In genomic region chr3:156509209-156510174, GRCh38 we compare ENCODE assay signal across 9 cellular contexts. TPM values are rescaled to one million over a fixed set of nuclear protein-coding genes. Genes with fewer than 3 reads are reported as not detected.
DNase-seq lines count a peak whose midpoint lies in the region; ATAC-seq and TF ChIP-seq lines count a peak whose summit lies in the region.
"Had no signal": no experiment of that assay in that cellular context is flagged by ENCODE, and none has a peak within 500 bp of the region (broad histone marks: within the 10 kb centered on the region; RNA-seq: fewer than 3 reads in every experiment).

No MANE protein-coding gene starts in this region.

- BruUV-seq in Caco-2 (replicated peaks; lab: Mats Ljungman, UMichigan): no TSS peak

- H3K9me3 ChIP-seq in Caco-2: no peaks in the 10 kb centered on the region
- no peaks in the 10 kb centered on the region for H3K9me3 ChIP-seq in body of pancreas
- no peaks in the 10 kb centered on the region for H3K9me3 ChIP-seq in testis

- 48 to 55% methylated on average over 5 of the region's 5 CpGs for WGBS in body of pancreas, 2 donors
- 65 to 75% methylated on average over 5 of the region's 5 CpGs for WGBS in testis, 2 donors

- H3K27me3 ChIP-seq in Caco-2 (replicated peaks; ENCODE audit: control insufficient read depth, insufficient read depth, low read length) (no peaks in the 10 kb centered on the region; the same call in 1 of the 2 replicates), body of pancreas (no peaks in the 10 kb centered on the region), testis (no peaks in the 10 kb centered on the region)

- no peak overlapping the region for H3K27ac ChIP-seq in body of pancreas
- no peak overlapping the region for H3K27ac ChIP-seq in testis
- H3K27ac ChIP-seq: skin epidermis had no signal

- H3K36me3 ChIP-seq in Caco-2 (ENCODE audit: control insufficient read depth, insufficient read depth, low read length) (no peaks in the 10 kb centered on the region), body of pancreas (replicated peaks in 1 of 2; ENCODE audit: insufficient read depth in 1 of 2, low read depth in 2 of 2) (no peaks in the 10 kb centered on the region), testis (ENCODE audit: low read depth, missing control alignments) (no peaks in the 10 kb centered on the region)

- TF ChIP-seq POLR2A in body of pancreas (IDR thresholded peaks at IDR 0.05) (no peak), testis (IDR thresholded peaks at IDR 0.05) (no peak)

- peak in 1 of 2 experiments; percentile 42 for DNase-seq in Caco-2
- DNase-seq in NCI-H69 (lab: John Stamatoyannopoulos, UW): peak; percentile 50
- DNase-seq in body of pancreas: no peak
- DNase-seq in immature natural killer cell: peak; percentile 42 to 61 (median 44)
- DNase-seq in testis: no peak
- no peak for DNase-seq in effector CD8-positive, alpha-beta T cell (lab: John Stamatoyannopoulos, UW)

- H3K9me3 Mint-ChIP-seq in Caco-2 (ENCODE audit: unreplicated experiment): no peaks in the 10 kb centered on the region
- peaks cover 0 to 7% (median 0%) of the 10 kb centered on the region in 6 donors for H3K9me3 Mint-ChIP-seq in immature natural killer cell

- ATAC-seq in GM19043 (IDR thresholded peaks at IDR 0.05; ENCODE audit: low read depth, unreplicated experiment) (peak; percentile 81), HG03460 (IDR thresholded peaks at IDR 0.05; ENCODE audit: unreplicated experiment) (peak; percentile 77), body of pancreas (peak; percentile 60)

- intact Hi-C loops in Caco-2 (cut with micrococcal nuclease; ENCODE audit: unreplicated experiment): loop anchor here (1.0 to 2.0 kb wide), 4 partner anchors 53 to 359 kb away; no protein-coding TSS in a partner anchor
- intact Hi-C loops in body of pancreas (cut with DNase I): no loop called here
- intact Hi-C loops in testis (cut with DNase I; ENCODE audit: low total_unique reads): loop anchor here (10.0 kb wide), 1 partner anchor 355 kb away; no protein-coding TSS in a partner anchor

- POLR2A ChIA-PET in Caco-2 (lab: Charles Lee): no interaction called here

- H3K4me1 ChIP-seq in Caco-2: 0 out of 2 replicates have a peak, but pooled peaks cover 5% of the 10 kb centered on the region
- no peaks in the 10 kb centered on the region for H3K4me1 ChIP-seq in body of pancreas
- no peaks in the 10 kb centered on the region for H3K4me1 ChIP-seq in testis

- no peaks in the 10 kb centered on the region for H3K36me3 Mint-ChIP-seq in Caco-2 (ENCODE audit: insufficient read depth, unreplicated experiment)
- H3K36me3 Mint-ChIP-seq in immature natural killer cell: no peaks in the 10 kb centered on the region

- CTCF ChIA-PET in Caco-2 (lab: Charles Lee): interaction anchor here (0.6 to 2.6 kb wide), 13 partner anchors 11 to 360 kb away, joined by 3 to 19 read pairs (median 5); partner anchors contain the start of genes SSR3 and TIPARP

- no peak overlapping the region for H3K4me3 ChIP-seq in Caco-2 (ENCODE audit: low read depth, low read length)
- no peak overlapping the region for H3K4me3 ChIP-seq in body of pancreas
- no peak overlapping the region for H3K4me3 ChIP-seq in testis
- H3K4me3 ChIP-seq: skin epidermis had no signal

- no peaks in the 10 kb centered on the region for H3K4me1 Mint-ChIP-seq in Caco-2 (ENCODE audit: low read depth, unreplicated experiment)
- H3K4me1 Mint-ChIP-seq in immature natural killer cell: no peaks in the 10 kb centered on the region

- H3K4me3 Mint-ChIP-seq in Caco-2 (ENCODE audit: unreplicated experiment): no peak overlapping the region
- no peak overlapping the region for H3K4me3 Mint-ChIP-seq in immature natural killer cell

- H3K27ac Mint-ChIP-seq in Caco-2 (ENCODE audit: unreplicated experiment) (no peak overlapping the region), immature natural killer cell (no peak overlapping the region)

- TF ChIP-seq CTCF in Caco-2 (IDR thresholded peaks at IDR 0.05; ENCODE audit: insufficient read depth in 1 of 2, low read depth in 1 of 2, low read length in 1 of 2, severe bottlenecking in 1 of 2, unreplicated experiment in 1 of 2) (peak; percentile 53 to 64), body of pancreas (IDR thresholded peaks at IDR 0.05) (peak; percentile 42 to 64 (median 60)), testis (IDR thresholded peaks at IDR 0.05) (peak; percentile 27 to 61 (median 36))

- H3K27me3 Mint-ChIP-seq in Caco-2 (ENCODE audit: insufficient read depth, unreplicated experiment): peaks cover 12% of the 10 kb centered on the region
- peaks cover 2 to 4% (median 3%) of the 10 kb centered on the region in 3 donors for H3K27me3 Mint-ChIP-seq in immature natural killer cell (ENCODE audit: low read depth in 3 of 3)

RNA-seq across cellular contexts. Expression of gene SSR3, which starts 45.4 kb away (rescaled TPM):
- total RNA-seq in Caco-2 (2022) (177 and 186 TPM in 2 replicates), body of pancreas (10 to 100 TPM; 77.1 to 97.5 TPM), testis (100 to 1,000 TPM in 1 of 2 donors, 10 to 100 TPM in 1; 85.0 to 108 TPM)
- polyA plus RNA-seq in immature natural killer cell (100 to 1,000 TPM in 1 of 3 donors, 10 to 100 TPM in 2; 83.8 to 121 (median 93.9) TPM), testis (ENCODE audit: insufficient read depth, low read depth, low replicate concordance) (204 TPM)

Comparison
In these comparisons a context has a peak if more than half of its experiments do, and no peak if none do; other contexts are left out.
1. DNase-seq: peak in NCI-H69 (single experiment) and immature natural killer cell (3 of 3); none in body of pancreas (0 of 4), testis (single experiment) and effector CD8-positive, alpha-beta T cell (single experiment).
2. Peak in every context shown above with its lines, with median percentiles within 50 percentile points of each other: CTCF ChIP-seq and ATAC-seq.